ENCODE assay signal across 18 cellular contexts in genomic region chr12:81095470-81096232, GRCh38. TPM values are rescaled to one million over a fixed set of nuclear protein-coding genes. Genes with fewer than 3 reads are reported as not detected.
DNase-seq lines count a peak whose midpoint lies in the region; ATAC-seq and TF ChIP-seq lines count a peak whose summit lies in the region.
"Had no signal": no experiment of that assay in that cellular context is flagged by ENCODE, and none has a peak within 500 bp of the region (broad histone marks: within the 10 kb centered on the region; RNA-seq: fewer than 3 reads in every experiment).

No MANE protein-coding gene starts in this region.

- H3K36me3 ChIP-seq in ACC112 (ENCODE audit: insufficient read depth, low read length) (no peaks in the 10 kb centered on the region), mesodermal cell (ENCODE audit: control insufficient read depth, insufficient read depth, low read length) (no peaks in the 10 kb centered on the region)
- H3K36me3 ChIP-seq: breast epithelium, Peyer's patch, spleen had no signal

- H3K27me3 Mint-ChIP-seq in activated T-helper 1 cell treated with anti-CD3 and anti-CD28 coated beads, Interleukin-12 subunit alpha, Interleukin-12 subunit beta, Interleukin-2, Interleukin-4 antibody, amounts not matched to agents 30 ng/mL and 10 ng/mL and 1 ng/mL, durations not matched to agents 14 hours and 24 hours and 36 hours (ENCODE audit: insufficient read depth): no peaks in the 10 kb centered on the region
- no peaks in the 10 kb centered on the region for H3K27me3 Mint-ChIP-seq in T-helper 17 cell

- no peaks in the 10 kb centered on the region for H3K36me3 Mint-ChIP-seq in activated T-helper 1 cell treated with anti-CD3 and anti-CD28 coated beads, Interleukin-12 subunit alpha, Interleukin-12 subunit beta, Interleukin-2, Interleukin-4 antibody, amounts not matched to agents 30 ng/mL and 10 ng/mL and 1 ng/mL, durations not matched to agents 14 hours and 24 hours and 36 hours (ENCODE audit: low read depth)
- no peaks in the 10 kb centered on the region for H3K36me3 Mint-ChIP-seq in T-helper 17 cell (ENCODE audit: low read depth)

- no peak for ATAC-seq in HG02885 (IDR thresholded peaks at IDR 0.05; ENCODE audit: poor library complexity, unreplicated experiment)
- no peak for ATAC-seq in T-helper 17 cell
- ATAC-seq: GM12878 had no signal

- H3K9me3 Mint-ChIP-seq in activated T-helper 1 cell treated with anti-CD3 and anti-CD28 coated beads, Interleukin-12 subunit alpha, Interleukin-12 subunit beta, Interleukin-2, Interleukin-4 antibody, amounts not matched to agents 30 ng/mL and 10 ng/mL and 1 ng/mL, durations not matched to agents 14 hours and 24 hours and 36 hours: no peaks in the 10 kb centered on the region

- H3K9me3 ChIP-seq in mesodermal cell (ENCODE audit: control insufficient read depth, low read length) (no peaks in the 10 kb centered on the region), T-helper 17 cell (ENCODE audit: control insufficient read depth, low read length, poor library complexity, severe bottlenecking) (no peaks in the 10 kb centered on the region)
- H3K9me3 ChIP-seq: breast epithelium, Peyer's patch, spleen had no signal

- no peak overlapping the region for H3K27ac Mint-ChIP-seq in activated T-helper 1 cell treated with anti-CD3 and anti-CD28 coated beads, Interleukin-12 subunit alpha, Interleukin-12 subunit beta, Interleukin-2, Interleukin-4 antibody, amounts not matched to agents 30 ng/mL and 10 ng/mL and 1 ng/mL, durations not matched to agents 14 hours and 24 hours and 36 hours
- no peak overlapping the region for H3K27ac Mint-ChIP-seq in T-helper 17 cell

- H3K4me1 ChIP-seq in ACC112 (ENCODE audit: control insufficient read depth, insufficient read depth, low read length, unreplicated experiment) (peaks cover 18% of the 10 kb centered on the region), mesodermal cell (ENCODE audit: control insufficient read depth, insufficient read depth, low read length, poor library complexity, severe bottlenecking) (peaks cover 19% of the 10 kb centered on the region)
- H3K4me1 ChIP-seq: breast epithelium, Peyer's patch, spleen had no signal

- TF ChIP-seq CTCF in dorsolateral prefrontal cortex (IDR thresholded peaks at IDR 0.05 in 54 of 56, conservative IDR thresholded peaks at IDR 0.05 in 2 of 56; ENCODE audit: low read depth in 1 of 56, partially characterized antibody in 56 of 56): no peak

- H3K4me3 Mint-ChIP-seq in activated T-helper 1 cell treated with anti-CD3 and anti-CD28 coated beads, Interleukin-12 subunit alpha, Interleukin-12 subunit beta, Interleukin-2, Interleukin-4 antibody, amounts not matched to agents 30 ng/mL and 10 ng/mL and 1 ng/mL, durations not matched to agents 14 hours and 24 hours and 36 hours: no peak overlapping the region
- no peak overlapping the region for H3K4me3 Mint-ChIP-seq in T-helper 17 cell

- H3K4me3 ChIP-seq in ACC112 (ENCODE audit: low read depth, low read length) (peak overlapping the region; percentile 18; the same call in 1 of the 2 replicates), mesodermal cell (ENCODE audit: extremely low read depth, insufficient read depth, low read length, poor library complexity, severe bottlenecking) (no peak overlapping the region), dorsolateral prefrontal cortex (no peak overlapping the region)
- H3K4me3 ChIP-seq: breast epithelium, GM12878, Peyer's patch, spleen had no signal

- no peaks in the 10 kb centered on the region for H3K79me2 ChIP-seq in ACC112 (ENCODE audit: control insufficient read depth, insufficient read depth, low read length, unreplicated experiment)

- 46 to 53% methylated on average over 3 to 5 of the region's 6 CpGs for WGBS in mesodermal cell (ENCODE audit: insufficient coverage in 2 of 2), 2 experiments

- intact Hi-C loops in activated T-helper 1 cell treated with anti-CD3 and anti-CD28 coated beads, Interleukin-12 subunit alpha, Interleukin-12 subunit beta, Interleukin-2, Interleukin-4 antibody, amounts not matched to agents 30 ng/mL and 10 ng/mL and 1 ng/mL, durations not matched to agents 14 hours and 24 hours and 36 hours (cut with micrococcal nuclease): no loop called here
- intact Hi-C loops in dorsolateral prefrontal cortex (cut with DNase I): no loop called here

- H3K27me3 ChIP-seq in ACC112 (ENCODE audit: insufficient read depth, low read length) (no peaks in the 10 kb centered on the region), dorsolateral prefrontal cortex (peaks cover 0 to 5% (median 0%) of the 10 kb centered on the region in 45 donors)
- H3K27me3 ChIP-seq: breast epithelium, Peyer's patch, spleen had no signal

- H3K4me1 Mint-ChIP-seq in activated T-helper 1 cell treated with anti-CD3 and anti-CD28 coated beads, Interleukin-12 subunit alpha, Interleukin-12 subunit beta, Interleukin-2, Interleukin-4 antibody, amounts not matched to agents 30 ng/mL and 10 ng/mL and 1 ng/mL, durations not matched to agents 14 hours and 24 hours and 36 hours (ENCODE audit: low read depth): no peaks in the 10 kb centered on the region
- no peaks in the 10 kb centered on the region for H3K4me1 Mint-ChIP-seq in T-helper 17 cell

- no peak overlapping the region for H3K27ac ChIP-seq in ACC112 (ENCODE audit: low read depth, low read length)
- H3K27ac ChIP-seq in mesodermal cell (ENCODE audit: low read depth, low read length, severe bottlenecking): peak overlapping the region; percentile 54
- peak overlapping the region in 9 of 59 donors; percentile 4 to 51 (median 22) for H3K27ac ChIP-seq in dorsolateral prefrontal cortex
- H3K27ac ChIP-seq: Peyer's patch, spleen had no signal

- peak overlapping the region; percentile 28 for H2AFZ ChIP-seq in ACC112 (ENCODE audit: low read length, unreplicated experiment)

- DNase-seq in NCI-H446 (lab: John Stamatoyannopoulos, UW) (peak; percentile 34 to 69), fibroblast of peridontal ligament (ENCODE audit: extremely low read depth) (peak; percentile 76), dorsolateral prefrontal cortex (no peak), T-helper 17 cell (no peak)
- DNase-seq in activated T-helper 1 cell treated with anti-CD3 and anti-CD28 coated beads, Interleukin-12 subunit alpha, Interleukin-12 subunit beta, Interleukin-2, Interleukin-4 antibody, amounts not matched to agents 30 ng/mL and 10 ng/mL and 1 ng/mL, durations not matched to agents 14 hours and 24 hours and 36 hours (ENCODE audit: low spot score): no peak
- DNase-seq: activated CD4-positive, alpha-beta T cell treated with anti-CD3 and anti-CD28 coated beads, Interleukin-2, amount 50 U/mL, for 1 hour; activated naive CD4-positive, alpha-beta T cell treated with anti-CD3 and anti-CD28 coated beads, Interleukin-2, amount 50 U/mL, for 16 hours; activated T-cell treated with anti-CD3 and anti-CD28 coated beads for 4 hours; NCI-H774; occipital lobe; Peyer's patch; spleen; stimulated activated naive CD4-positive, alpha-beta T cell had no signal

RNA-seq across cellular contexts. Expression of gene ACSS3, which starts 17.8 kb away (rescaled TPM):
- 29.7 TPM for polyA plus RNA-seq in mesodermal cell (2013, experiment 1 of 2)
- 23.3 TPM for polyA plus RNA-seq in mesodermal cell (2013, experiment 2 of 2)
- total RNA-seq in activated T-helper 1 cell treated with anti-CD3 and anti-CD28 coated beads, Interleukin-12 subunit alpha, Interleukin-12 subunit beta, Interleukin-2, Interleukin-4 antibody, amounts not matched to agents 30 ng/mL and 10 ng/mL and 1 ng/mL, durations not matched to agents 14 hours and 24 hours and 36 hours: not detected in 2 replicates
- total RNA-seq in dorsolateral prefrontal cortex: 10 to 100 TPM in 119 of 120 experiments, 1 to 10 TPM in 1; 9.7 to 50.1 (median 21.6) TPM
- total RNA-seq in T-helper 17 cell: not detected
- polyA plus RNA-seq: GM12878 had no signal

Comparison
In these comparisons a context has a peak if more than half of its experiments do, and no peak if none do; other contexts are left out.
1. DNase-seq: peak in NCI-H446 (2 of 2) and fibroblast of peridontal ligament (single experiment); none in activated T-helper 1 cell treated with anti-CD3 and anti-CD28 coated beads, Interleukin-12 subunit alpha, Interleukin-12 subunit beta, Interleukin-2, Interleukin-4 antibody, amounts not matched to agents 30 ng/mL and 10 ng/mL and 1 ng/mL, durations not matched to agents 14 hours and 24 hours and 36 hours (single experiment), dorsolateral prefrontal cortex (0 of 10) and T-helper 17 cell (0 of 3).
2. RNA of gene ACSS3, which starts 17.8 kb away (total RNA-seq): 9.7 to 50.1 TPM in dorsolateral prefrontal cortex; not detected in T-helper 17 cell and not detected in activated T-helper 1 cell treated with anti-CD3 and anti-CD28 coated beads, Interleukin-12 subunit alpha, Interleukin-12 subunit beta, Interleukin-2, Interleukin-4 antibody, amounts not matched to agents 30 ng/mL and 10 ng/mL and 1 ng/mL, durations not matched to agents 14 hours and 24 hours and 36 hours; every median in the first group is over 10 times any median in the second.